2 cellular contexts compared by ENCODE assay signal in the genomic region with DNA sequence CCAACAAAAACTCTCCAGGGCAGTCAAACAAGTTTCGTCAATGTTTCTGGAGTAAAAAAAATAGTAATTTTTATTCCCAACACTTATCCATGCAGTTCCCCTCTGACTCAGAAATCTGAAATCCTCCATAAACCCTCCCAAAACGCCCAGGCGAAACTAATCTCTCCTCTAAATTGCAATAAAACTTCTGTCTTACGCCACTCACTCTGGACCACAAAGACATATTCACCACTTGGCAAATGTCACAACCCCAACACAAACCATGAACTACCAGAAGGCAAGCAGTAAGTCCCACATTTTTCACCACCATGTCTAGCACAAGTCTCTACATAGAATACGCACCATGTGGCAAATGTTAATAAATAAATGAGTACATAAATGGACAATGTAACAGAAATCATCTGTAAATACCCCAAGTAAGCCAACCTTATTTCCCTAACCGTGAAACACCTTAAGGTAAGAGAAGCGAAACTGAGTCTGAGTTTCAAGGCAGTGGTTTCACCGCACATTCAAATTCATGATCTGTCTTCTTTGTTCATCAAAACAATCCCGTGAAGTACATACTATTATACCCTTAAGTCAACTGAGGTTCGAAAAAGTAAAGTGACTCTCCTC.
TF ChIP-seq lines count a peak whose summit lies in the region.

No MANE protein-coding gene starts in this region.

TF ChIP-seq in HCT116, 20 proteins besides CTCF, POLR2A, EP300 and RAD21:
- TF ChIP-seq EZH2 (IDR thresholded peaks at IDR 0.05) (no peak), SRF (IDR thresholded peaks at IDR 0.05; ENCODE audit: low read depth) (no peak), ZFX (IDR thresholded peaks at IDR 0.05) (no peak), FOSL1 (IDR thresholded peaks at IDR 0.05; ENCODE audit: low read depth) (no peak), REST (IDR thresholded peaks at IDR 0.05; ENCODE audit: low read depth) (no peak), ATF3 (IDR thresholded peaks at IDR 0.05) (no peak), EGR1 (IDR thresholded peaks at IDR 0.05; ENCODE audit: low read depth) (no peak)
TF ChIP-seq in HCT116: peak in this region for 0.

TF ChIP-seq in endothelial cell of umbilical vein, 7 proteins besides CTCF, POLR2A, EP300 and RAD21:
- no peak for TF ChIP-seq EZH2 (IDR thresholded peaks at IDR 0.05; ENCODE audit: borderline replicate concordance, low read depth, low read length, severe bottlenecking)
- TF ChIP-seq, protein P1, sequence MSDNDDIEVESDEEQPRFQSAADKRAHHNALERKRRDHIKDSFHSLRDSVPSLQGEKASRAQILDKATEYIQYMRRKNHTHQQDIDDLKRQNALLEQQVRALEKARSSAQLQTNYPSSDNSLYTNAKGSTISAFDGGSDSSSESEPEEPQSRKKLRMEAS (IDR thresholded peaks at IDR 0.05; ENCODE audit: insufficient read depth, insufficient read length) = no peak
- no peak for TF ChIP-seq FOS (IDR thresholded peaks at IDR 0.05; ENCODE audit: borderline replicate concordance, insufficient read depth, low read length)
- no peak for TF ChIP-seq MYC (IDR thresholded peaks at IDR 0.05; ENCODE audit: low read depth, low read length)
- TF ChIP-seq GATA2 (IDR thresholded peaks at IDR 0.05; ENCODE audit: insufficient read depth, insufficient read length, low read depth, low read length) = no peak
- no peak for TF ChIP-seq JUN (IDR thresholded peaks at IDR 0.05; ENCODE audit: borderline replicate concordance, insufficient read depth, insufficient read length, low read depth)
- no peak for TF ChIP-seq POLR2AphosphoS5 (IDR thresholded peaks at IDR 0.05; ENCODE audit: insufficient read depth, low read depth, low read length)
